34 cellular contexts compared by ENCODE assay signal in the genomic region with DNA sequence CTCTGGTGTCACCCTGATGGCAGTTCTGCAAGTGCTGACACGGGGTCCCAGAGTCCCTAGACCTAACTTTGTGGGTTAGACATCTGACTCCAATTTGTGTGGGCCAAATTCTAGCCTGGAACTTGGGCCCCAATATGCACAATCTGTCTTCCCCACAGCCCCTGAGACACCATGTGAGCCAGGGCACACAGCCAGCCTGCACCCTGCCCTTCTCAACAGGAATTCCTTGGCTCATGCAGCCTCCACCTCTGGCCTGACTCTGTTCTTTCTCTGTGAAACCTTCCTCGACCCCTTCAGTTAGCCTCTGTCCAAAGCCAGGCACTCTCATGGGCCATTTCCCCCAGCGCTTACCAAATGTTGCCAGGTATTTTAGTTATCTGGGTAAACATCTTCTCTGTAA. TPM values are rescaled to one million over a fixed set of nuclear protein-coding genes. Genes with fewer than 3 reads are reported as not detected.
DNase-seq lines count a peak whose midpoint lies in the region; ATAC-seq, FAIRE-seq and TF ChIP-seq lines count a peak whose summit lies in the region.
"Had no signal": no experiment of that assay in that cellular context is flagged by ENCODE, and none has a peak within 500 bp of the region (broad histone marks: within the 10 kb centered on the region; RNA-seq: fewer than 3 reads in every experiment).

No MANE protein-coding gene starts in this region.

- in situ Hi-C loops in HepG2 (cut with HindIII; ENCODE audit: extremely low pct_ligation_motif_present, low pct_unique_long_range_greater_than_20kb), result no loop called here

- no peak overlapping the region for H2AFZ ChIP-seq in HepG2 (ENCODE audit: low read length)

- H3K4me2 ChIP-seq in HepG2 (ENCODE audit: low read depth, low read length), result peak overlapping the region; percentile 32

- TF ChIP-seq CTCF in HepG2 (CRISPR knock-in tag; IDR thresholded peaks at IDR 0.05) (no peak), right lobe of liver (IDR thresholded peaks at IDR 0.05) (no peak)

- intact Hi-C loops in HepG2 (cut with micrococcal nuclease; ENCODE audit: unreplicated experiment), result no loop called here
- intact Hi-C loops in right lobe of liver (cut with DNase I), result no loop called here
- intact Hi-C loops in Right ventricle myocardium inferior (cut with DNase I), result no loop called here

- TF ChIP-seq POLR2A in HepG2 (IDR thresholded peaks at IDR 0.05; ENCODE audit: insufficient read depth in 1 of 2, low read depth in 2 of 2, low read length in 2 of 2), result no peak
- TF ChIP-seq POLR2A in right lobe of liver (IDR thresholded peaks at IDR 0.05), result no peak

- TF ChIP-seq RAD21 in HepG2 (CRISPR knock-in tag; IDR thresholded peaks at IDR 0.05), result no peak

- peaks cover 49% of the 10 kb centered on the region for H3K4me1 ChIP-seq in HepG2 (ENCODE audit: insufficient read depth, low read length)
- H3K4me1 ChIP-seq in right lobe of liver, result no peaks in the 10 kb centered on the region
- H3K4me1 ChIP-seq: BE2C had no signal

- no peak for TF ChIP-seq EP300 in HepG2 (IDR thresholded peaks at IDR 0.05; ENCODE audit: low read depth in 2 of 2, low read length in 2 of 2)
- no peak for TF ChIP-seq EP300 in HepG2 (CRISPR knock-in tag; IDR thresholded peaks at IDR 0.05; ENCODE audit: borderline replicate concordance)

- no peak; the same call in 2 of the 3 replicates for ATAC-seq in HepG2
- no peak for ATAC-seq in right lobe of liver
- no peak for ATAC-seq in GM21367 (IDR thresholded peaks at IDR 0.05; ENCODE audit: unreplicated experiment)
- no peak for ATAC-seq in Right ventricle myocardium inferior
- ATAC-seq: K562, left ventricle myocardium superior, PC-3, SK-N-SH treated with all-trans-retinoic acid at 6 μM for 48 hours had no signal

- no peak overlapping the region for H3K9ac ChIP-seq in HepG2 (ENCODE audit: insufficient read depth, low read depth, low read length)

- H3K27ac ChIP-seq in HepG2 (ENCODE audit: extremely low read length, insufficient read depth, low read length) (no peak overlapping the region), right lobe of liver (no peak overlapping the region)
- H3K27ac ChIP-seq: esophagus muscularis mucosa, tibial nerve had no signal

- H3K4me3 ChIP-seq in HepG2 (replicated peaks in 1 of 3; ENCODE audit: insufficient read depth in 1 of 3, low read depth in 2 of 3, low read length in 3 of 3) (no peak overlapping the region), right lobe of liver (no peak overlapping the region)
- H3K4me3 ChIP-seq: esophagus muscularis mucosa, K562, MG63, tibial nerve had no signal

- FAIRE-seq in HepG2 (lab: Jason Lieb, UNC), result no peak
- FAIRE-seq: endometrium, H1, K562 had no signal

- H3K36me3 ChIP-seq in HepG2 (replicated peaks in 1 of 2; ENCODE audit: control insufficient read depth in 1 of 2, insufficient read depth in 2 of 2, low read length in 2 of 2) (no peaks in the 10 kb centered on the region), right lobe of liver (no peaks in the 10 kb centered on the region)
- H3K36me3 ChIP-seq: BE2C, esophagus muscularis mucosa, MG63, tibial nerve had no signal

- H3K9me3 ChIP-seq in HepG2 (ENCODE audit: low read length), result no peaks in the 10 kb centered on the region
- no peaks in the 10 kb centered on the region for H3K9me3 ChIP-seq in right lobe of liver
- H3K9me3 ChIP-seq: BE2C, esophagus muscularis mucosa, MG63, tibial nerve had no signal

- WGBS in HepG2 (ENCODE audit: low lambda C conversion rate), result 0% methylated on average over 2 of the region's 3 CpGs
- 40% methylated on average over 2 of the region's 3 CpGs for WGBS in right lobe of liver (ENCODE audit: insufficient coverage, low coverage, low lambda C conversion rate, missing lambda C conversion rate)

- CTCF ChIA-PET in HepG2 (lab: Yijun Ruan, JAX; ENCODE audit: low intra/inter-chr PET ratio, low total read pairs), result no interaction called here

- H4K20me1 ChIP-seq in HepG2 (ENCODE audit: insufficient read depth, low read length), result no peaks in the 10 kb centered on the region

- no peaks in the 10 kb centered on the region for H3K79me2 ChIP-seq in HepG2 (ENCODE audit: insufficient read depth, low read length)

- BruUV-seq in HepG2 (replicated peaks; lab: Mats Ljungman, UMichigan), result no TSS peak

- POLR2A ChIA-PET in HepG2 (lab: Yijun Ruan, JAX), result no interaction called here

- H3K27me3 ChIP-seq in HepG2 (ENCODE audit: control insufficient read depth in 1 of 2, insufficient read depth in 2 of 2, low read length in 2 of 2), result peaks cover 0 to 4% of the 10 kb centered on the region in 2 experiments; a peak in 1 of 5 replicates
- H3K27me3 ChIP-seq in right lobe of liver, result no peaks in the 10 kb centered on the region
- H3K27me3 ChIP-seq: esophagus muscularis mucosa, MG63, tibial nerve had no signal

- DNase-seq in HepG2 (ENCODE audit: low spot score), result no peak
- DNase-seq in right lobe of liver, result no peak
- peak; percentile 47 for DNase-seq in NCI-H69 (lab: John Stamatoyannopoulos, UW)
- peak; percentile 51 for DNase-seq in mucosa of gallbladder (ENCODE audit: low spot score)
- DNase-seq in cerebellar cortex (ENCODE audit: low spot score), result no peak
- DNase-seq in SW480 (ENCODE audit: low spot score), result no peak
- no peak for DNase-seq in Right ventricle myocardium inferior (ENCODE audit: missing footprints)
- DNase-seq: ACHN; activated CD4-positive, alpha-beta memory T cell treated with anti-CD3 and anti-CD28 coated beads, Interleukin-2, amount 10 ng/mL, durations not matched to agents 7 days and 5 days; activated CD4-positive, CD25-positive, alpha-beta regulatory T cell treated with anti-CD3 and anti-CD28 coated beads, Interleukin-2, amount 50 U/mL, for 72 hours; activated CD8-positive, alpha-beta memory T cell treated with anti-CD3 and anti-CD28 coated beads, Interleukin-2, amount 50 U/mL, for 4 hours; activated naive CD4-positive, alpha-beta T cell treated with Interleukin-2 at 50 U/mL for 16 hours; BE2C; central memory CD4-positive, alpha-beta T cell; dermis blood vessel endothelial cell; foreskin fibroblast; head of caudate nucleus; islet precursor cell; left ventricle myocardium superior; mesendoderm; MG63; NCI-H1417 treated with DMSO at 0.1 percent for 48 hours; PC-3; posterior cingulate gyrus; stimulated activated CD4-positive, alpha-beta T cell treated with anti-CD3 and anti-CD28 coated beads, Interleukin-4, amount 100 ng/mL, for 24 hours had no signal

TF ChIP-seq in HepG2, 621 proteins besides CTCF, POLR2A, EP300 and RAD21 (continues in another document):
- no peak for TF ChIP-seq ZNF607 (CRISPR knock-in tag; IDR thresholded peaks at IDR 0.05; ENCODE audit: borderline replicate concordance)
- TF ChIP-seq, protein P1, sequence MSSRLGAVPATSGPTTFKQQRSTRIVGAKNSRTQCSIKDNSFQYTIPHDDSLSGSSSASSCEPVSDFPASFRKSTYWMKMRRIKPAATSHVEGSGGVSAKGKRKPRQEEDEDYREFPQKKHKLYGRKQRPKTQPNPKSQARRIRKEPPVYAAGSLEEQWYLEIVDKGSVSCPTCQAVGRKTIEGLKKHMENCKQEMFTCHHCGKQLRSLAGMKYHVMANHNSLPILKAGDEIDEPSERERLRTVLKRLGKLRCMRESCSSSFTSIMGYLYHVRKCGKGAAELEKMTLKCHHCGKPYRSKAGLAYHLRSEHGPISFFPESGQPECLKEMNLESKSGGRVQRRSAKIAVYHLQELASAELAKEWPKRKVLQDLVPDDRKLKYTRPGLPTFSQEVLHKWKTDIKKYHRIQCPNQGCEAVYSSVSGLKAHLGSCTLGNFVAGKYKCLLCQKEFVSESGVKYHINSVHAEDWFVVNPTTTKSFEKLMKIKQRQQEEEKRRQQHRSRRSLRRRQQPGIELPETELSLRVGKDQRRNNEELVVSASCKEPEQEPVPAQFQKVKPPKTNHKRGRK (CRISPR knock-in tag; IDR thresholded peaks at IDR 0.05), result no peak

RNA-seq across cellular contexts. Expression of a gene that starts 59.1 kb away (rescaled TPM):
- 1.8 and 1.9 TPM in 2 replicates for total RNA-seq in HepG2 (2016; rRNA removed; fragmentation: Illumina TruSeq; extraction: Trizol)
- 0.40 and 0.53 TPM in 2 replicates for total RNA-seq in HepG2 (2016; cell fraction: cytosol; rRNA removed; fragmentation: Illumina TruSeq; extraction: Trizol; ENCODE audit: low read depth)
- 1.0 and 1.1 TPM in 2 replicates for total RNA-seq in HepG2 (2016; cell fraction: insoluble cytoplasmic fraction; rRNA removed; fragmentation: Illumina TruSeq; extraction: Trizol)
- 0.65 and 2.2 TPM in 2 replicates for total RNA-seq in HepG2 (2016; cell fraction: membrane; rRNA removed; fragmentation: Illumina TruSeq; extraction: Trizol)
- total RNA-seq in HepG2 (2016; cell fraction: nucleus; rRNA removed; fragmentation: Illumina TruSeq; extraction: Trizol), result 0.81 and 1.8 TPM in 2 replicates
- polyA plus RNA-seq in HepG2 (2011; rRNA removed), result 3.6 and 5.3 TPM in 2 replicates
- polyA plus RNA-seq in HepG2 (2011; cell fraction: cytosol; rRNA removed), result 3.0 and 3.2 TPM in 2 replicates
- polyA plus RNA-seq in HepG2 (2011; cell fraction: nucleus; rRNA removed), result 8.2 and 10.5 TPM in 2 replicates
- polyA plus RNA-seq in HepG2 (2012), result 4.9 and 6.1 TPM in 2 replicates
- polyA plus RNA-seq in HepG2 (2016; cell fraction: cytosol; fragmentation: Illumina TruSeq; extraction: Trizol; ENCODE audit: low read depth), result 0.52 and 0.81 TPM in 2 replicates
- 2.3 and 2.6 TPM in 2 replicates for polyA plus RNA-seq in HepG2 (2016; cell fraction: insoluble cytoplasmic fraction; fragmentation: Illumina TruSeq; extraction: Trizol; ENCODE audit: low read depth)
- polyA plus RNA-seq in HepG2 (2016; cell fraction: membrane; fragmentation: Illumina TruSeq; extraction: Trizol; ENCODE audit: low read depth), result 1.4 TPM in 2 replicates
- 3.4 and 4.0 TPM in 2 replicates for polyA plus RNA-seq in HepG2 (2016; cell fraction: nucleus; fragmentation: Illumina TruSeq; extraction: Trizol; ENCODE audit: insufficient read depth, low read depth)
- polyA minus RNA-seq in HepG2 (2011; rRNA and poly(A)+ RNA removed; ENCODE audit: low replicate concordance), result 0.28 and 3.3 TPM in 2 replicates
- polyA minus RNA-seq in HepG2 (2011; cell fraction: cytosol; rRNA and poly(A)+ RNA removed), result 3.1 and 3.6 TPM in 2 replicates
- 4.1 and 5.3 TPM in 2 replicates for polyA minus RNA-seq in HepG2 (2011; cell fraction: nucleus; rRNA and poly(A)+ RNA removed)
- 1 to 10 TPM in 2 of 6 experiments, under 1 TPM in 4; 0.06 to 2.4 (median 0.63) TPM for total RNA-seq in right lobe of liver
- total RNA-seq in mucosa of gallbladder, result 12.9 TPM
- 0.24 TPM for total RNA-seq in Right ventricle myocardium inferior
- total RNA-seq: dermis blood vessel endothelial cell, H1, HT1080, myocyte, PC-3 had no signal
- polyA plus RNA-seq: H1, K562 had no signal

Comparison
In these comparisons a context has a peak if more than half of its experiments do, and no peak if none do; other contexts are left out.
1. DNase-seq: peak in NCI-H69 (single experiment) and mucosa of gallbladder (single experiment); none in HepG2 (single experiment), right lobe of liver (0 of 3), cerebellar cortex (single experiment), SW480 (single experiment) and Right ventricle myocardium inferior (single experiment).